In genomic region chr5:138465288-138466057, GRCh38 we compare ENCODE assay signal across 8 cellular contexts. TPM values are rescaled to one million over a fixed set of nuclear protein-coding genes. Genes with fewer than 3 reads are reported as not detected.
DNase-seq lines count a peak whose midpoint lies in the region; ATAC-seq, FAIRE-seq and TF ChIP-seq lines count a peak whose summit lies in the region.

TSS of gene EGR1 (plus strand) at chr5:138465479. CDS start at chr5:138465762, 283 bp downstream.

- H3K9ac ChIP-seq in kidney (ENCODE audit: low read length in 2 of 2) = peak within 1 kb of the TSS; percentile 63 to 89

- no peak for FAIRE-seq in kidney (lab: Jason Lieb, UNC)

- H3K27me3 Mint-ChIP-seq in central memory CD8-positive, alpha-beta T cell = no peaks in the 10 kb centered on the region

- H3K27ac Mint-ChIP-seq in central memory CD8-positive, alpha-beta T cell (ENCODE audit: low read depth) = peak within 1 kb of the TSS; percentile 95

- H3K4me1 Mint-ChIP-seq in central memory CD8-positive, alpha-beta T cell = peaks cover 29% of the 10 kb centered on the region

- TF ChIP-seq CTCF in AG10803 (conservative IDR thresholded peaks at IDR 0.05; ENCODE audit: low read length) = peak; percentile 12
- peak; percentile 9 for TF ChIP-seq CTCF in kidney (IDR thresholded peaks at IDR 0.05; ENCODE audit: borderline replicate concordance, extremely low read depth, insufficient read depth)

- peak within 1 kb of the TSS; percentile 92 to 98 for H3K27ac ChIP-seq in kidney (ENCODE audit: low read depth in 2 of 2, low read length in 2 of 2)

- intact Hi-C loops in kidney (cut with DNase I) = no loop called here

- H3K36me3 ChIP-seq in kidney (ENCODE audit: control insufficient read depth in 1 of 2, insufficient read depth in 2 of 2, low read length in 2 of 2) = peaks cover 6 to 23% of the 10 kb centered on the region in 2 donors

- no peaks in the 10 kb centered on the region for H3K9me3 ChIP-seq in kidney (ENCODE audit: control insufficient read depth in 1 of 2, low read length in 2 of 2)

- DNase-seq in AG10803 (ENCODE audit: low read depth) (peak; percentile 93), NCI-H345 treated with DMSO at 0.1 percent for 48 hours (lab: John Stamatoyannopoulos, UW; ENCODE audit: unreplicated experiment) (peak; percentile 90), kidney (peak; percentile 98)
- peak; percentile 93 for DNase-seq in activated CD4-positive, CD25-positive, alpha-beta regulatory T cell treated with anti-CD3 and anti-CD28 coated beads, Interleukin-2, amount 50 U/mL, for 72 hours
- DNase-seq in central memory CD8-positive, alpha-beta T cell (ENCODE audit: low spot score in 2 of 2) = peak; percentile 95
- peak; percentile 84 to 89 for DNase-seq in stimulated activated CD4-positive, alpha-beta T cell treated with anti-CD3 and anti-CD28 coated beads, Interleukin-15, amount 100 ng/mL, for 1 hour (ENCODE audit: low read depth in 1 of 2, low spot score in 1 of 2)

- H3K36me3 Mint-ChIP-seq in central memory CD8-positive, alpha-beta T cell (ENCODE audit: insufficient read depth) = peaks cover 15% of the 10 kb centered on the region

- H3K9me3 Mint-ChIP-seq in central memory CD8-positive, alpha-beta T cell = no peaks in the 10 kb centered on the region

- ATAC-seq in GM19035 (IDR thresholded peaks at IDR 0.05; ENCODE audit: unreplicated experiment) (peak; percentile 61), HG03280 (IDR thresholded peaks at IDR 0.05; ENCODE audit: unreplicated experiment) (peak; percentile 51)
- ATAC-seq in central memory CD8-positive, alpha-beta T cell (replicated peaks; ENCODE audit: extremely low read depth, poor library complexity, severe bottlenecking) = peak; percentile 67

- peaks cover 6 to 13% of the 10 kb centered on the region in 2 donors for H3K4me1 ChIP-seq in kidney (ENCODE audit: control insufficient read depth in 1 of 2, insufficient read depth in 1 of 2, low read depth in 1 of 2, low read length in 2 of 2)

- H3K4me3 Mint-ChIP-seq in central memory CD8-positive, alpha-beta T cell = peak within 1 kb of the TSS; percentile 83

- H3K4me3 ChIP-seq in AG10803 (ENCODE audit: low read length) (peak within 1 kb of the TSS; percentile 84), kidney (ENCODE audit: low read length in 2 of 2) (peak within 1 kb of the TSS; percentile 78 to 88)

RNA-seq across cellular contexts. Expression of gene EGR1, which starts in this region (rescaled TPM):
- 68.6 TPM for total RNA-seq in kidney
- 65.8 TPM for polyA plus RNA-seq in kidney (ENCODE audit: insufficient read depth, low read depth, low replicate concordance)

Comparison
In these comparisons a context has a peak if more than half of its experiments do, and no peak if none do; other contexts are left out.
1. Peak in every context shown above with its lines: DNase-seq, ATAC-seq, H3K4me3 ChIP-seq and H3K27ac ChIP-seq.